In genomic region chrX:41064028-41064427, GRCh38 we compare ENCODE assay signal across 1 cellular context.
TF ChIP-seq lines count a peak whose summit lies in the region.

No MANE protein-coding gene starts in this region.

TF ChIP-seq in IMR-90, 13 proteins besides CTCF, POLR2A, EP300 and RAD21 (continued from another document):
- TF ChIP-seq ELK1 (IDR thresholded peaks at IDR 0.05; ENCODE audit: borderline replicate concordance, low read depth, low read length) (no peak), RFX5 (IDR thresholded peaks at IDR 0.05; ENCODE audit: low read depth, low read length) (no peak), MAZ (IDR thresholded peaks at IDR 0.05; ENCODE audit: borderline replicate concordance, low read depth, low read length) (no peak), MXI1 (IDR thresholded peaks at IDR 0.05; ENCODE audit: borderline replicate concordance, low read depth, low read length) (no peak), CHD1 (IDR thresholded peaks at IDR 0.05; ENCODE audit: low read depth, low read length) (no peak)
